In the genomic region with DNA sequence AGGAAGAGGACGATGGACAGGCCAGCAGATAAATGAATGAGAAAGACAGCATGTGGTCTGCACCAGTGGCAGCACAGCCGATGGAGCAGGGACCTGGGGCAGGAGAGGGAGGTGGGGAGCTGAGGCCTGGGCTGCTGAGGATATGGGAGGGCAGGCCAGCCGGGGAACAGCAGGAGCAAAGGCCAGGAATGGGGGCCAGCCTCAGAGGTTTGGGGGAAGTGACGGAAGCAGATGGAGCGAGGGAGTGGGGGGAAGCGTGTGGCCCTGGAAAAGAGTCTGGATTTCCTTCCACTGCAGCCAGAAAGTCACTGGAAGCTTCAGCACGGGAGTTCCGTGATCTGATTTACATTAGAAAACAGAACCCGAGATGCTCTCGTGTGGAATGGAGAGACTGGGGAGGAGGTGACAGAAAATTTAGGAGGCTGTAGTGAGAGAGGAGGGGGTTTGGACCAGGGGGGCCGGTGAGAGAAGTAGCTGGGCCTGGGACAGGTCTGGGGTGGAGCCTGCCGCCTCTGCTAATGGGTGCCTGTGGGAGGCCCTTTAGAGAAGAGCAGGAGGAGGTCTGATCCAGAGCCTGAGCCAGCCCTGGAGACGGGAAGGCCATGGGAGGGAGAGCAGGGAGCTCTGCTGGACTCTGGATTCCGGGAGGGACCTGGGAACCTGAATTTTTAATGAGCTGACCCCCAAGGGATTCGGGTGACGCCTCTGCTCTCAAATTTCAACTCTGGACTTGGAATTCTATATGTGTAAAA, we compare ENCODE assay signal across 16 cellular contexts.
"Had no signal": no experiment of that assay in that cellular context is flagged by ENCODE, and none has a peak within 500 bp of the region (broad histone marks: within the 10 kb centered on the region; RNA-seq: fewer than 3 reads in every experiment).

No MANE protein-coding gene starts in this region.

- ATAC-seq: gastrocnemius medialis; heart right ventricle; left colon; naive thymus-derived CD4-positive, alpha-beta T cell; pancreas; right cardiac atrium had no signal

- FAIRE-seq: kidney, pancreas had no signal

- H3K4me1 Mint-ChIP-seq: immature natural killer cell had no signal

- DNase-seq: effector memory CD4-positive, alpha-beta T cell; gastrocnemius medialis; heart right ventricle; hypothalamus; immature natural killer cell; kidney; left colon; naive thymus-derived CD4-positive, alpha-beta T cell; pancreas; right cardiac atrium; stimulated activated CD4-positive, alpha-beta T cell treated with anti-CD3 and anti-CD28 coated beads, Interleukin-2, amount 100 ng/mL, for 48 hours; stimulated activated naive CD4-positive, alpha-beta T cell treated with Interleukin-2 at 50 U/mL for 16 hours; tibial artery; upper lobe of left lung; uterus had no signal

- H3K27ac Mint-ChIP-seq: immature natural killer cell; naive thymus-derived CD4-positive, alpha-beta T cell; progenitor cell of endocrine pancreas had no signal

- H3K4me3 Mint-ChIP-seq: immature natural killer cell; naive thymus-derived CD4-positive, alpha-beta T cell had no signal
